Comparison of ENCODE assay signal across 8 cellular contexts in the genomic region with DNA sequence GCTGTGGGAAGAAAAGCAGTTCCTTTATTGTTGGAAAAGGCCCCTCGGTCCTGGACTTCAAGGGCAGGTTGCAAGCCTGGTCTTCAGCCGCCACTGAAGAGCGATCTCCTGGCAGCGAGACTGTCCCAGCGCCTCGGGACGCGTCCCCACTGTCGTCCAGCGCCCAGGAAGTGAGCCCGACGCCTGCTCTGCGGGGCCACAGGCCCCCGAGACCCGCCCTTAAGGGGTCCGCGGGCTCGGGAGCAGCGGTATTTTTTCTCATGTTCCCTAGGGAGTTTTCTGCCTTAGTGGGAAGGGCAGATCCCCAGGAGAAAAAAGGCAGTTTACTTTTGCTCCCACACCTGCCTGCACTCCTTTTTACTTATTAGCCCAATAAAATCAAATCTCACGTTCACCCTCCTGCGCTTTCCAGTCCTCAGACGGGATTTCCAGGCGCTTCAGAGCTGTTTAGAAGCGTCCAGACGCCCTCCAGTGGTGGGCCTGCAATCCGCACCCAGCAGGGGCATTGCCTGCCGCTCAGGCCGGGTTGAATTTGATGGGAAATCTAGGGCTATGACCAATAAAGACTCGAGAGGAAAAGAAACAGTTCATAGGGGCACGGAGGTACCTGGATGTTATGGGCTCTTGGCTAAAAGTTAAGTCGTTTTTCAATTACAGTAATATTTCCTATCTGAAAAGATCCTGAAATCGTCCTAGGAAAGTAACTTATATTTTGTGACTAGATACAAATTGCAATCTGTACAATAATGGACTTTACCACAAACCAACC. TPM values are rescaled to one million over a fixed set of nuclear protein-coding genes. Genes with fewer than 3 reads are reported as not detected.
DNase-seq lines count a peak whose midpoint lies in the region; ATAC-seq and TF ChIP-seq lines count a peak whose summit lies in the region.

No MANE protein-coding gene starts in this region.

- H3K9me3 ChIP-seq in stomach: no peaks in the 10 kb centered on the region

- H3K4me3 ChIP-seq in GM23338: peak overlapping the region; percentile 72
- peak overlapping the region; percentile 54 for H3K4me3 ChIP-seq in fibroblast of villous mesenchyme (ENCODE audit: low read depth, low read length)
- H3K4me3 ChIP-seq in stomach: peak overlapping the region; percentile 50 to 74 (median 60)

- H2AFZ ChIP-seq in GM23338: peak overlapping the region; percentile 80

- peak; percentile 98 to 100 for TF ChIP-seq CTCF in GM23338 (conservative IDR thresholded peaks at IDR 0.05; ENCODE audit: low read depth in 2 of 2)
- peak; percentile 99 for TF ChIP-seq CTCF in RWPE1 (conservative IDR thresholded peaks at IDR 0.05; ENCODE audit: low read depth)
- TF ChIP-seq CTCF in fibroblast of villous mesenchyme (IDR thresholded peaks at IDR 0.05; ENCODE audit: insufficient read depth, low read depth, low read length): peak; percentile 99
- TF ChIP-seq CTCF in neural crest cell (conservative IDR thresholded peaks at IDR 0.05): peak; percentile 99
- TF ChIP-seq CTCF in stomach (IDR thresholded peaks at IDR 0.05): peak in 5 of 7 experiments; percentile 87 to 97 (median 91)

- no peak for TF ChIP-seq EP300 in stomach (IDR thresholded peaks at IDR 0.05)

- POLR2A ChIA-PET in RWPE1 (lab: Yijun Ruan, JAX; ENCODE audit: low non-redundant PET): no interaction called here

- H3K27ac Mint-ChIP-seq in GM23338: no peak overlapping the region
- no peak overlapping the region for H3K27ac Mint-ChIP-seq in neural crest cell (ENCODE audit: unreplicated experiment)

- TF ChIP-seq POLR2A in stomach (IDR thresholded peaks at IDR 0.05): no peak

- 1 to 3% (median 2%) methylated on average over 31 to 32 of the region's 32 CpGs for WGBS in stomach, 5 donors

- H3K9me3 Mint-ChIP-seq in GM23338 (no peaks in the 10 kb centered on the region), neural crest cell (no peaks in the 10 kb centered on the region)

- intact Hi-C loops in stomach (cut with DNase I; ENCODE audit: low total_unique reads): no loop called here

- no peaks in the 10 kb centered on the region for H3K36me3 ChIP-seq in GM23338 (ENCODE audit: insufficient read depth)
- no peaks in the 10 kb centered on the region for H3K36me3 ChIP-seq in stomach

- H3K27me3 ChIP-seq in GM23338 (ENCODE audit: insufficient read depth) (peaks cover 24% of the 10 kb centered on the region), stomach (peaks cover 0 to 57% (median 27%) of the 10 kb centered on the region in 3 donors)

- H3K79me2 ChIP-seq in GM23338 (replicated peaks; ENCODE audit: insufficient read depth): peaks cover 11% of the 10 kb centered on the region; the same call in 1 of the 2 replicates

- CTCF ChIA-PET in RWPE1 (lab: Yijun Ruan, JAX): interaction anchor here (0.5 to 1.5 kb wide), 7 partner anchors 102 to 1355 kb away, joined by 3 to 9 read pairs (median 3); no protein-coding TSS in a partner anchor

- ATAC-seq in GM23338: peak; percentile 18

- no peaks in the 10 kb centered on the region for H3K9me2 ChIP-seq in GM23338 (ENCODE audit: insufficient read depth)

- no peaks in the 10 kb centered on the region for H3F3A ChIP-seq in GM23338 (replicated peaks; ENCODE audit: low read depth)

- H3K36me3 Mint-ChIP-seq in GM23338 (ENCODE audit: low read depth) (no peaks in the 10 kb centered on the region), neural crest cell (ENCODE audit: low read depth) (no peaks in the 10 kb centered on the region)

- peaks cover 27% of the 10 kb centered on the region for H3K4me1 Mint-ChIP-seq in GM23338
- H3K4me1 Mint-ChIP-seq in neural crest cell: peaks cover 10% of the 10 kb centered on the region

- DNase-seq in Daoy (ENCODE audit: low read depth) (peak; percentile 92), GM23338 (ENCODE audit: low spot score) (peak; percentile 96), Kasumi-1 (lab: John Stamatoyannopoulos, UW) (peak; percentile 73 to 74), RWPE1 (ENCODE audit: low spot score) (peak; percentile 90), activated gamma-delta T cell treated with Interleukin-2 at 50 U/mL for 16 hours (peak; percentile 54), fibroblast of villous mesenchyme (ENCODE audit: low read depth) (peak; percentile 85), neural crest cell (ENCODE audit: low read depth, low spot score) (peak; percentile 93), stomach (peak; percentile 88)

- H3K4me2 ChIP-seq in GM23338: peak overlapping the region; percentile 96

- H3K27ac ChIP-seq in GM23338 (ENCODE audit: low read depth) (no peak overlapping the region), RWPE1 (peak overlapping the region; percentile 99), stomach (peak overlapping the region; percentile 74 to 95 (median 84))

- peaks cover 30% of the 10 kb centered on the region for H3K27me3 Mint-ChIP-seq in GM23338 (ENCODE audit: insufficient read depth, low read depth, poor library complexity)
- H3K27me3 Mint-ChIP-seq in neural crest cell (ENCODE audit: low read depth): no peaks in the 10 kb centered on the region

- H3K4me3 Mint-ChIP-seq in GM23338 (peak overlapping the region; percentile 82), neural crest cell (peak overlapping the region; percentile 90)

- H3K4me1 ChIP-seq in GM23338 (ENCODE audit: insufficient read depth): peaks cover 16% of the 10 kb centered on the region
- peaks cover 4 to 48% (median 44%) of the 10 kb centered on the region in 4 donors for H3K4me1 ChIP-seq in stomach

- H4K20me1 ChIP-seq in GM23338 (replicated peaks; ENCODE audit: insufficient read depth): no peaks in the 10 kb centered on the region

TF ChIP-seq in GM23338, 12 proteins besides CTCF, POLR2A, EP300 and RAD21:
- TF ChIP-seq, protein P1, sequence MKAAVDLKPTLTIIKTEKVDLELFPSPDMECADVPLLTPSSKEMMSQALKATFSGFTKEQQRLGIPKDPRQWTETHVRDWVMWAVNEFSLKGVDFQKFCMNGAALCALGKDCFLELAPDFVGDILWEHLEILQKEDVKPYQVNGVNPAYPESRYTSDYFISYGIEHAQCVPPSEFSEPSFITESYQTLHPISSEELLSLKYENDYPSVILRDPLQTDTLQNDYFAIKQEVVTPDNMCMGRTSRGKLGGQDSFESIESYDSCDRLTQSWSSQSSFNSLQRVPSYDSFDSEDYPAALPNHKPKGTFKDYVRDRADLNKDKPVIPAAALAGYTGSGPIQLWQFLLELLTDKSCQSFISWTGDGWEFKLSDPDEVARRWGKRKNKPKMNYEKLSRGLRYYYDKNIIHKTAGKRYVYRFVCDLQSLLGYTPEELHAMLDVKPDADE (IDR thresholded peaks at IDR 0.05): 0 out of 2 replicates have a peak, but pooled peaks have one; percentile 25
- no peak for TF ChIP-seq EZH2phosphoT487 (IDR thresholded peaks at IDR 0.05; ENCODE audit: unreplicated experiment)

RNA-seq across cellular contexts. Expression of a gene that starts 2.8 kb away (rescaled TPM):
- 4.1 and 5.8 TPM in 2 replicates for total RNA-seq in Daoy (2014; rRNA removed; shearing (Covaris generic))
- total RNA-seq in GM23338 (2014; rRNA removed; shearing (Covaris generic)): 7.5 and 18.1 TPM in 2 replicates
- 7.4 and 10.1 TPM in 2 replicates for polyA plus RNA-seq in GM23338 (2016; fragmentation: Nextera tagmentation; extraction: Ambion mirVana)
- 3.2 and 6.5 TPM in 2 replicates for total RNA-seq in fibroblast of villous mesenchyme
- 42.2 and 43.0 TPM in 2 replicates for total RNA-seq in neural crest cell
- 100 to 1,000 TPM in 1 of 5 donors, 10 to 100 TPM in 2, 1 to 10 TPM in 1, under 1 TPM in 1; 0.29 to 187 (median 26.1) TPM for total RNA-seq in stomach
- 1 to 10 TPM; 1.9 to 3.2 (median 2.0) TPM for polyA plus RNA-seq in stomach
